Comparison of ENCODE assay signal across 14 cellular contexts in genomic region chr3:56869157-56869889, GRCh38.
DNase-seq lines count a peak whose midpoint lies in the region; ATAC-seq and TF ChIP-seq lines count a peak whose summit lies in the region.
"Had no signal": no experiment of that assay in that cellular context is flagged by ENCODE, and none has a peak within 500 bp of the region (broad histone marks: within the 10 kb centered on the region; RNA-seq: fewer than 3 reads in every experiment).

No MANE protein-coding gene starts in this region.

- TF ChIP-seq EP300 in transverse colon (IDR thresholded peaks at IDR 0.05; ENCODE audit: low read depth) = no peak

- intact Hi-C loops in transverse colon (cut with DNase I; ENCODE audit: low total_unique reads) = no loop called here

- no peak for TF ChIP-seq POLR2A in transverse colon (IDR thresholded peaks at IDR 0.05)

- peak overlapping the region; percentile 87 for H3K27ac Mint-ChIP-seq in activated naive CD4-positive, alpha-beta T cell treated with anti-CD3 and anti-CD28 coated beads, Interleukin-2, amount 50 U/mL, for 24 hours
- H3K27ac Mint-ChIP-seq in effector memory CD8-positive, alpha-beta T cell = peak overlapping the region; percentile 52
- H3K27ac Mint-ChIP-seq in stimulated activated naive CD8-positive, alpha-beta T cell treated with anti-CD3 and anti-CD28 coated beads, Interleukin-15, amount 100 ng/mL, for 72 hours = peak overlapping the region in 1 of 2 donors; percentile 63
- H3K27ac Mint-ChIP-seq: stimulated activated naive B cell treated with anti-CD40 and anti-IgM and Interleukin-4, amounts not matched to agents 10 μg/mL and 1 μg/mL and 100 μg/mL, for 72 hours had no signal

- H3K36me3 Mint-ChIP-seq in activated naive CD4-positive, alpha-beta T cell treated with anti-CD3 and anti-CD28 coated beads, Interleukin-2, amount 50 U/mL, for 24 hours = peaks cover 6% of the 10 kb centered on the region
- H3K36me3 Mint-ChIP-seq in effector memory CD8-positive, alpha-beta T cell (ENCODE audit: insufficient read depth) = no peaks in the 10 kb centered on the region

- DNase-seq in activated naive CD4-positive, alpha-beta T cell (lab: John Stamatoyannopoulos, UW) = no peak
- DNase-seq in SK-N-DZ (ENCODE audit: low spot score) = peak; percentile 74
- no peak for DNase-seq in effector memory CD8-positive, alpha-beta T cell
- no peak for DNase-seq in stimulated activated naive CD8-positive, alpha-beta T cell treated with anti-CD3 and anti-CD28 coated beads, Interleukin-15, amount 100 ng/mL, for 72 hours
- no peak for DNase-seq in AG08395 (ENCODE audit: low spot score)
- DNase-seq in NAMALWA (ENCODE audit: low spot score) = no peak
- no peak for DNase-seq in transverse colon
- DNase-seq: cerebellar nuclear complex; Karpas-422; NCI-H2171; psoas muscle; stimulated activated CD4-positive, alpha-beta T cell treated with anti-CD3 and anti-CD28 coated beads, Interleukin-2, amount 100 ng/mL, for 24 hours; stimulated activated naive B cell treated with anti-CD40 and anti-IgM and Interleukin-4, amounts not matched to agents 10 μg/mL and 1 μg/mL and 100 μg/mL, for 72 hours had no signal

- no peaks in the 10 kb centered on the region for H3K27me3 Mint-ChIP-seq in activated naive CD4-positive, alpha-beta T cell treated with anti-CD3 and anti-CD28 coated beads, Interleukin-2, amount 50 U/mL, for 24 hours
- no peaks in the 10 kb centered on the region for H3K27me3 Mint-ChIP-seq in effector memory CD8-positive, alpha-beta T cell
- H3K27me3 Mint-ChIP-seq in stimulated activated naive CD8-positive, alpha-beta T cell treated with anti-CD3 and anti-CD28 coated beads, Interleukin-15, amount 100 ng/mL, for 72 hours = no peaks in the 10 kb centered on the region
- H3K27me3 Mint-ChIP-seq: stimulated activated naive B cell treated with anti-CD40 and anti-IgM and Interleukin-4, amounts not matched to agents 10 μg/mL and 1 μg/mL and 100 μg/mL, for 72 hours had no signal

- peak overlapping the region; percentile 70 for H3K4me3 Mint-ChIP-seq in activated naive CD4-positive, alpha-beta T cell treated with anti-CD3 and anti-CD28 coated beads, Interleukin-2, amount 50 U/mL, for 24 hours
- peak overlapping the region; percentile 21 to 44 for H3K4me3 Mint-ChIP-seq in effector memory CD8-positive, alpha-beta T cell
- H3K4me3 Mint-ChIP-seq in stimulated activated naive CD8-positive, alpha-beta T cell treated with anti-CD3 and anti-CD28 coated beads, Interleukin-15, amount 100 ng/mL, for 72 hours = peak overlapping the region; percentile 64 to 67
- H3K4me3 Mint-ChIP-seq: stimulated activated naive B cell treated with anti-CD40 and anti-IgM and Interleukin-4, amounts not matched to agents 10 μg/mL and 1 μg/mL and 100 μg/mL, for 72 hours had no signal

- H3K9me3 ChIP-seq in transverse colon = no peaks in the 10 kb centered on the region
- H3K9me3 ChIP-seq: psoas muscle had no signal

- no peaks in the 10 kb centered on the region for H3K4me1 ChIP-seq in transverse colon
- H3K4me1 ChIP-seq: psoas muscle had no signal

- no peak for TF ChIP-seq CTCF in transverse colon (IDR thresholded peaks at IDR 0.05)

- no peaks in the 10 kb centered on the region for H3K27me3 ChIP-seq in transverse colon

- ATAC-seq in effector memory CD8-positive, alpha-beta T cell (replicated peaks) = no peak
- peak; percentile 89 for ATAC-seq in stimulated activated naive CD8-positive, alpha-beta T cell treated with anti-CD3 and anti-CD28 coated beads, Interleukin-15, amount 100 ng/mL, for 72 hours
- ATAC-seq: psoas muscle; stimulated activated naive B cell treated with anti-CD40 and anti-IgM and Interleukin-4, amounts not matched to agents 10 μg/mL and 1 μg/mL and 100 μg/mL, for 72 hours had no signal

- peaks cover 76% of the 10 kb centered on the region for H3K4me1 Mint-ChIP-seq in activated naive CD4-positive, alpha-beta T cell treated with anti-CD3 and anti-CD28 coated beads, Interleukin-2, amount 50 U/mL, for 24 hours
- peaks cover 24 to 33% of the 10 kb centered on the region in 2 donors for H3K4me1 Mint-ChIP-seq in effector memory CD8-positive, alpha-beta T cell (ENCODE audit: low read depth in 2 of 2)
- H3K4me1 Mint-ChIP-seq in stimulated activated naive CD8-positive, alpha-beta T cell treated with anti-CD3 and anti-CD28 coated beads, Interleukin-15, amount 100 ng/mL, for 72 hours = peaks cover 75% of the 10 kb centered on the region

- H3K36me3 ChIP-seq in transverse colon = no peaks in the 10 kb centered on the region

- no peaks in the 10 kb centered on the region for H3K9me3 Mint-ChIP-seq in activated naive CD4-positive, alpha-beta T cell treated with anti-CD3 and anti-CD28 coated beads, Interleukin-2, amount 50 U/mL, for 24 hours
- no peaks in the 10 kb centered on the region for H3K9me3 Mint-ChIP-seq in effector memory CD8-positive, alpha-beta T cell
- peaks cover 0 to 3% of the 10 kb centered on the region in 2 donors for H3K9me3 Mint-ChIP-seq in stimulated activated naive CD8-positive, alpha-beta T cell treated with anti-CD3 and anti-CD28 coated beads, Interleukin-15, amount 100 ng/mL, for 72 hours

- H3K4me3 ChIP-seq in transverse colon = no peak overlapping the region
- H3K4me3 ChIP-seq: psoas muscle had no signal

- in situ Hi-C loops in transverse colon (cut with MboI; ENCODE audit: low pct_ligation_motif_present in 1 of 4, low pct_unique_long_range_greater_than_20kb in 1 of 4, low sequenced_read_pairs in 3 of 4) = loop anchor here in 1 of 4 donors (25.0 kb wide), 1 partner anchor 118 kb away; no protein-coding TSS in a partner anchor

- no peak overlapping the region for H3K27ac ChIP-seq in transverse colon
- H3K27ac ChIP-seq: psoas muscle had no signal

- 53 to 55% methylated on average over 2 to 6 of the region's 6 CpGs for WGBS in transverse colon (ENCODE audit: low coverage in 1 of 2), 2 donors
